In genomic region chr3:65042675-65043074, GRCh38 we compare ENCODE assay signal across 20 cellular contexts.
"Had no signal": no experiment of that assay in that cellular context is flagged by ENCODE, and none has a peak within 500 bp of the region (broad histone marks: within the 10 kb centered on the region; RNA-seq: fewer than 3 reads in every experiment).

No MANE protein-coding gene starts in this region.

- H3K27ac Mint-ChIP-seq: natural killer cell; stimulated activated naive CD8-positive, alpha-beta T cell treated with anti-CD3 and anti-CD28 coated beads, Interleukin-15, amount 100 ng/mL, for 72 hours had no signal

- H3K4me3 ChIP-seq: coronary artery, lower lobe of right lung, pancreas, prostate gland, right atrium auricular region, smooth muscle cell, thyroid gland, vagina had no signal

- H3K4me1 ChIP-seq: lower lobe of right lung, pancreas, prostate gland, right atrium auricular region, thyroid gland, vagina had no signal

- H3K27ac ChIP-seq: coronary artery, lower lobe of right lung, pancreas, prostate gland, right atrium auricular region, thyroid gland, vagina had no signal

- H3K4me1 Mint-ChIP-seq: natural killer cell; stimulated activated naive CD8-positive, alpha-beta T cell treated with anti-CD3 and anti-CD28 coated beads, Interleukin-15, amount 100 ng/mL, for 72 hours had no signal

- ATAC-seq: left ventricle myocardium superior; lower lobe of right lung; natural killer cell; pancreas; sciatic nerve; stimulated activated naive CD8-positive, alpha-beta T cell treated with anti-CD3 and anti-CD28 coated beads, Interleukin-15, amount 100 ng/mL, for 72 hours had no signal

- H3K4me3 Mint-ChIP-seq: natural killer cell; stimulated activated naive CD8-positive, alpha-beta T cell treated with anti-CD3 and anti-CD28 coated beads, Interleukin-15, amount 100 ng/mL, for 72 hours had no signal

- H3K9me3 ChIP-seq: lower lobe of right lung, pancreas, prostate gland, thyroid gland, vagina had no signal

- H3K36me3 ChIP-seq: lower lobe of right lung, pancreas, prostate gland, right atrium auricular region, thyroid gland, vagina had no signal

- DNase-seq: effector CD4-positive, alpha-beta T cell; left ventricle myocardium superior; lower lobe of right lung; natural killer cell; occipital lobe; pancreas; stimulated activated CD4-positive, alpha-beta T cell treated with anti-CD3 and anti-CD28 coated beads, Interleukin-12 subunit alpha, Interleukin-12 subunit beta, amount 100 ng/mL, for 4 hours; stimulated activated CD4-positive, alpha-beta T cell treated with anti-CD3 and anti-CD28 coated beads, Interleukin-1b, Interleukin-23, amount 100 ng/mL, for 48 hours; stimulated activated CD4-positive, alpha-beta T cell treated with anti-CD3 and anti-CD28 coated beads, Interleukin-4, amount 100 ng/mL, for 1 hour; stimulated activated CD8-positive, alpha-beta memory T cell treated with anti-CD3 and anti-CD28 coated beads, Interleukin-4, amount 100 ng/mL, for 48 hours; stimulated activated naive CD4-positive, alpha-beta T cell; stimulated activated naive CD8-positive, alpha-beta T cell treated with anti-CD3 and anti-CD28 coated beads, Interleukin-15, amount 100 ng/mL, for 72 hours; thyroid gland; trophoblast cell had no signal

- H3K27me3 Mint-ChIP-seq: stimulated activated naive CD8-positive, alpha-beta T cell treated with anti-CD3 and anti-CD28 coated beads, Interleukin-15, amount 100 ng/mL, for 72 hours had no signal

- H3K36me3 Mint-ChIP-seq: natural killer cell had no signal
